9 cellular contexts compared by ENCODE assay signal in genomic region chr3:111967651-111968274, GRCh38. TPM values are rescaled to one million over a fixed set of nuclear protein-coding genes. Genes with fewer than 3 reads are reported as not detected.
DNase-seq lines count a peak whose midpoint lies in the region; ATAC-seq and TF ChIP-seq lines count a peak whose summit lies in the region.
"Had no signal": no experiment of that assay in that cellular context is flagged by ENCODE, and none has a peak within 500 bp of the region (broad histone marks: within the 10 kb centered on the region; RNA-seq: fewer than 3 reads in every experiment).

No MANE protein-coding gene starts in this region.

- TF ChIP-seq POLR2A in suprapubic skin (IDR thresholded peaks at IDR 0.05), result no peak

- CTCF ChIA-PET in RWPE1 (lab: Yijun Ruan, JAX), result interaction anchor here (0.6 to 2.2 kb wide), 10 partner anchors 11 to 277 kb away, joined by 3 to 15 read pairs (median 6); partner anchors contain the start of gene ABHD10

- no peak overlapping the region for H3K23ac ChIP-seq in H9 (ENCODE audit: insufficient read length, low read depth, low read length)

- no peak overlapping the region for H2BK15ac ChIP-seq in H9 (ENCODE audit: low read depth, low read length)

- no peaks in the 10 kb centered on the region for H3K36me3 ChIP-seq in suprapubic skin

- H3K9me3 ChIP-seq in H9 (ENCODE audit: control insufficient read depth, low read depth, low read length) (no peaks in the 10 kb centered on the region), suprapubic skin (no peaks in the 10 kb centered on the region)

- ATAC-seq in activated T-helper 17 cell treated with anti-CD3 and anti-CD28 coated beads, Interleukin-2, amount 50 U/mL, for 72 hours (replicated peaks), result peak; percentile 67

- TF ChIP-seq CTCF in H9 (conservative IDR thresholded peaks at IDR 0.05) (peak; percentile 92), RWPE1 (conservative IDR thresholded peaks at IDR 0.05; ENCODE audit: low read depth) (peak; percentile 88), foreskin fibroblast (IDR thresholded peaks at IDR 0.05; ENCODE audit: low read depth, low read length) (peak; percentile 79), suprapubic skin (IDR thresholded peaks at IDR 0.05) (peak; percentile 74)

- H2BK12ac ChIP-seq in H9 (ENCODE audit: insufficient read length, low read depth, low read length), result no peak overlapping the region

- H3K27ac ChIP-seq in H9 (ENCODE audit: insufficient read length, low read depth, low read length) (no peak overlapping the region), RWPE1 (no peak overlapping the region), suprapubic skin (no peak overlapping the region)

- no peak overlapping the region for H3K14ac ChIP-seq in H9 (ENCODE audit: insufficient read depth, low read length)

- H2BK20ac ChIP-seq in H9 (ENCODE audit: low read depth, low read length, poor library complexity, severe bottlenecking), result no peak overlapping the region

- peaks cover 6 to 9% of the 10 kb centered on the region in 2 experiments for H3K4me1 Mint-ChIP-seq in H9
- peaks cover 22% of the 10 kb centered on the region for H3K4me1 Mint-ChIP-seq in activated T-helper 17 cell treated with anti-CD3 and anti-CD28 coated beads, Interleukin-2, amount 50 U/mL, for 72 hours

- no peak overlapping the region for H3K4me3 Mint-ChIP-seq in H9
- peak overlapping the region; percentile 23 for H3K4me3 Mint-ChIP-seq in activated T-helper 17 cell treated with anti-CD3 and anti-CD28 coated beads, Interleukin-2, amount 50 U/mL, for 72 hours

- no peak overlapping the region for H3K56ac ChIP-seq in H9 (ENCODE audit: insufficient read length, low read depth, low read length)

- H4K8ac ChIP-seq in H9 (replicated peaks; ENCODE audit: insufficient read length, low read depth, low read length), result no peak overlapping the region

- no peak overlapping the region for H2AFZ ChIP-seq in H9 (ENCODE audit: low read length)

- no peak overlapping the region for H3K9ac ChIP-seq in H9 (ENCODE audit: extremely low read depth, insufficient read length, low read length)

- TF ChIP-seq EP300 in suprapubic skin (IDR thresholded peaks at IDR 0.05), result no peak

- H3K4me1 ChIP-seq in H9 (ENCODE audit: insufficient read depth, low read length) (no peaks in the 10 kb centered on the region), suprapubic skin (peaks cover 7% of the 10 kb centered on the region)

- no peaks in the 10 kb centered on the region for H3K9me3 Mint-ChIP-seq in H9
- no peaks in the 10 kb centered on the region for H3K9me3 Mint-ChIP-seq in activated T-helper 17 cell treated with anti-CD3 and anti-CD28 coated beads, Interleukin-2, amount 50 U/mL, for 72 hours

- WGBS in H9 (ENCODE audit: extremely low coverage, insufficient read length, low lambda C conversion rate), result no CpG with 5 or more reads among the region's 8 CpGs
- WGBS in suprapubic skin, result 9% methylated on average over 8 of the region's 8 CpGs

- no peaks in the 10 kb centered on the region for H3K27me3 Mint-ChIP-seq in H9 (ENCODE audit: low read depth)
- no peaks in the 10 kb centered on the region for H3K27me3 Mint-ChIP-seq in activated T-helper 17 cell treated with anti-CD3 and anti-CD28 coated beads, Interleukin-2, amount 50 U/mL, for 72 hours

- H3K36me3 Mint-ChIP-seq in H9 (ENCODE audit: insufficient read depth in 1 of 3, low read depth in 3 of 3), result no peaks in the 10 kb centered on the region; a peak in 1 of 7 replicates
- no peaks in the 10 kb centered on the region for H3K36me3 Mint-ChIP-seq in activated T-helper 17 cell treated with anti-CD3 and anti-CD28 coated beads, Interleukin-2, amount 50 U/mL, for 72 hours (ENCODE audit: low read depth)

- no peak overlapping the region for H3K4ac ChIP-seq in H9 (ENCODE audit: low read depth, low read length)

- peak; percentile 90 for DNase-seq in ELR (ENCODE audit: low read depth)
- peak; percentile 80 for DNase-seq in H9
- peak; percentile 83 for DNase-seq in M059J (ENCODE audit: low read depth)
- DNase-seq in RWPE1 (ENCODE audit: low spot score), result peak; percentile 50
- DNase-seq in foreskin fibroblast, result peak; percentile 66 to 91
- peak; percentile 52 for DNase-seq in occipital lobe (lab: John Stamatoyannopoulos, UW)
- peak; percentile 84 to 89 for DNase-seq in suprapubic skin (ENCODE audit: low spot score in 2 of 2)

- H3K4me3 ChIP-seq in foreskin fibroblast (ENCODE audit: low read depth in 1 of 2, low read length in 2 of 2) (no peak overlapping the region), suprapubic skin (no peak overlapping the region)
- H3K4me3 ChIP-seq: skin epidermis had no signal

- H3K27me3 ChIP-seq in H9 (ENCODE audit: insufficient read depth, low read length) (no peaks in the 10 kb centered on the region), suprapubic skin (no peaks in the 10 kb centered on the region)

- POLR2A ChIA-PET in RWPE1 (lab: Yijun Ruan, JAX; ENCODE audit: low non-redundant PET), result no interaction called here

- H3K23me2 ChIP-seq in H9 (ENCODE audit: insufficient read length, low read depth, low read length, poor library complexity, severe bottlenecking), result no peaks in the 10 kb centered on the region

- no peak overlapping the region for H2BK5ac ChIP-seq in H9 (ENCODE audit: insufficient read length, low read length)

- no peak overlapping the region for H4K91ac ChIP-seq in H9 (ENCODE audit: insufficient read length, low read depth, low read length)

- no peak overlapping the region for H3K18ac ChIP-seq in H9 (ENCODE audit: insufficient read length, low read depth, low read length)

- no peak overlapping the region; a peak in 1 of 7 replicates for H3K27ac Mint-ChIP-seq in H9
- H3K27ac Mint-ChIP-seq in activated T-helper 17 cell treated with anti-CD3 and anti-CD28 coated beads, Interleukin-2, amount 50 U/mL, for 72 hours, result peak overlapping the region; percentile 28

- H3K4me2 ChIP-seq in H9 (ENCODE audit: insufficient read depth, insufficient read length, low read length), result no peak overlapping the region

- H3T11ph ChIP-seq in H9 (ENCODE audit: low read length), result no peak overlapping the region

- H3K79me2 ChIP-seq in H9 (ENCODE audit: insufficient read depth, low read length), result no peaks in the 10 kb centered on the region

- H4K20me1 ChIP-seq in H9 (ENCODE audit: control insufficient read depth, insufficient read depth, insufficient read length), result no peaks in the 10 kb centered on the region

- no peaks in the 10 kb centered on the region for H3K79me1 ChIP-seq in H9 (ENCODE audit: insufficient read depth, low read depth, low read length, poor library complexity, severe bottlenecking)

- H2BK120ac ChIP-seq in H9 (ENCODE audit: low read depth, low read length, poor library complexity, severe bottlenecking), result no peak overlapping the region

- H2AK5ac ChIP-seq in H9 (ENCODE audit: insufficient read length, low read length), result no peak overlapping the region

- no peak overlapping the region for H4K5ac ChIP-seq in H9 (ENCODE audit: insufficient read length, low read depth, low read length)

RNA-seq across cellular contexts. Expression of gene ABHD10, which starts 11.1 kb away (rescaled TPM):
- total RNA-seq in H9 (2021) (21.8 and 28.4 TPM in 2 replicates), occipital lobe (89.5 TPM), suprapubic skin (10 to 100 TPM; 10.7 to 17.0 (median 12.7) TPM)
- 43.9 and 71.9 TPM in 2 replicates for total RNA-seq in M059J (2014; rRNA removed; shearing (Covaris generic))
- total RNA-seq in activated T-helper 17 cell treated with anti-CD3 and anti-CD28 coated beads, Interleukin-2, amount 50 U/mL, for 72 hours, result 10 to 100 TPM; 63.3 to 84.9 TPM

RNA-seq across cellular contexts. Expression of gene TAGLN3, which starts 31.0 kb away (rescaled TPM):
- total RNA-seq in H9 (2021), result 6.4 and 7.5 TPM in 2 replicates
- 1.6 and 3.2 TPM in 2 replicates for total RNA-seq in M059J (2014; rRNA removed; shearing (Covaris generic))
- 1 to 10 TPM in 1 of 2 donors, under 1 TPM in 1; 0.56 to 7.1 TPM for total RNA-seq in activated T-helper 17 cell treated with anti-CD3 and anti-CD28 coated beads, Interleukin-2, amount 50 U/mL, for 72 hours
- total RNA-seq in occipital lobe, result 151 TPM
- total RNA-seq in suprapubic skin, result under 1 TPM in 2 of 4 donors, not detected in 2; 0.60 to 0.98 TPM

Comparison
In these comparisons a context has a peak if more than half of its experiments do, and no peak if none do; other contexts are left out.
1. RNA of gene TAGLN3, which starts 31.0 kb away (total RNA-seq): 151 TPM in occipital lobe (single experiment); 0.56 to 7.1 TPM in activated T-helper 17 cell treated with anti-CD3 and anti-CD28 coated beads, Interleukin-2, amount 50 U/mL, for 72 hours, 6.4 to 7.5 TPM in H9, 1.6 to 3.2 TPM in M059J and 0.60 to 0.98 TPM in suprapubic skin; every median in the first group is over 10 times any median in the second.
2. Peak in every context shown above with its lines, with median percentiles within 50 percentile points of each other: DNase-seq and CTCF ChIP-seq.